8 cellular contexts compared by ENCODE assay signal in the genomic region with DNA sequence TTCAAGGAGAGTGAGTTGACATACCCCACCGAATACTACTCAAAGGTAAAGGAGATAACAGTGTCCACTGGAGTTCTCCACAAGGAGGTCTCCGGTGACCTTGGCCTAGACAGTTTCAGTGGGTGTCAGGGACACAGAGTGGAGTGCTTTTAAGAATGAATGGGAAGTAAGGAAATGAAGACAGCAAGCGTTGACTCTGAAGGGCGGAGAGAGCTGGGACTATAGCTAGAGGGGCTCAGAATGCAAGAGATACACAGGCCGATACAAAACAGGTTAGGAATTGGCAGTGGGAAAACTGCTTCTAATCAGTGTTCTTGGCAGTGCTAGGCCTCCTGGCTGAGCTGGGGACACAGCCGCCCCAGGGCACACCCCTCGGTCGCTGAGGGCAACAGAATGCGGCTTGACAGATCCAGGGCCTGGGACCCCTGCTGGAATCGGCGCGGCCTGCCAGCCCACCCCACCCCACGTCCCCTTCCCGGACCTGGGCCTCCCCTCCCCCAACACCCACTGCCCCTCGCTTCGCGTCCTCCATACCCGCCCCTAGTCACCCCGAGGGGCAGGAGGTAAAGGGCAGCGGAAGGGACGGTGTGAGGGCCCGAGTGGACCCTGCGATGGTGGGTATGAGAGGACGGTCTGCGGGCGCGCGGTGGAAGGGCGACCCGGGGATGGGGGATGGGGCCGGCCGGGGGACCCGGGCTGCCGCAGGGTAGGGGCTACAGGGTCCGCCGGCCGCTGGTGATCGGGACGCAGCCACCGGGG. TPM values are rescaled to one million over a fixed set of nuclear protein-coding genes. Genes with fewer than 3 reads are reported as not detected.
DNase-seq lines count a peak whose midpoint lies in the region; ATAC-seq, FAIRE-seq and TF ChIP-seq lines count a peak whose summit lies in the region.

No MANE protein-coding gene starts in this region.

- H3K4me3 ChIP-seq in AG09309 (ENCODE audit: control insufficient read depth, low read depth, low read length), result peak overlapping the region; percentile 78
- peak overlapping the region; percentile 78 for H3K4me3 ChIP-seq in astrocyte (ENCODE audit: insufficient read depth, low read depth, low read length)
- peak overlapping the region; percentile 68 to 96 (median 71) for H3K4me3 ChIP-seq in tibial nerve

- H3K9me3 ChIP-seq in astrocyte (ENCODE audit: insufficient read depth, low read depth, low read length) (no peaks in the 10 kb centered on the region), tibial nerve (no peaks in the 10 kb centered on the region)

- peaks cover 5% of the 10 kb centered on the region for H3K27me3 Mint-ChIP-seq in astrocyte (ENCODE audit: low read depth, unreplicated experiment)

- no peak for FAIRE-seq in astrocyte (lab: Jason Lieb, UNC)

- 3 to 21% methylated on average over 6 to 36 of the region's 40 CpGs for WGBS in tibial nerve, 2 donors

- H3K9me3 Mint-ChIP-seq in astrocyte (ENCODE audit: unreplicated experiment), result no peaks in the 10 kb centered on the region

- no peak overlapping the region for H3K4me3 Mint-ChIP-seq in astrocyte (ENCODE audit: unreplicated experiment)

- TF ChIP-seq EP300 in tibial nerve (IDR thresholded peaks at IDR 0.05), result no peak

- H3K36me3 ChIP-seq in astrocyte (ENCODE audit: insufficient read depth, low read length), result no peaks in the 10 kb centered on the region
- H3K36me3 ChIP-seq in tibial nerve, result no peaks in the 10 kb centered on the region

- H3K27me3 ChIP-seq in astrocyte (ENCODE audit: insufficient read depth, low read length) (no peaks in the 10 kb centered on the region), tibial nerve (no peaks in the 10 kb centered on the region)

- DNase-seq in AG09309 (ENCODE audit: low read depth) (no peak), astrocyte (ENCODE audit: low read depth) (no peak), left kidney (ENCODE audit: low read depth, low spot score) (peak; percentile 67), tibial nerve (ENCODE audit: low spot score in 2 of 2) (no peak), SIG-M5 (lab: John Stamatoyannopoulos, UW) (no peak), NCI-H526 treated with DMSO at 0.1 percent for 48 hours (lab: John Stamatoyannopoulos, UW) (no peak), occipital lobe (lab: John Stamatoyannopoulos, UW) (no peak)

- peak overlapping the region; percentile 86 for H3K9ac ChIP-seq in astrocyte (ENCODE audit: low read length)

- peaks cover 2% of the 10 kb centered on the region for H3K4me1 Mint-ChIP-seq in astrocyte (ENCODE audit: low read depth, unreplicated experiment)

- H3K27ac ChIP-seq in astrocyte (ENCODE audit: low read depth, low read length), result no peak overlapping the region
- H3K27ac ChIP-seq in tibial nerve, result peak overlapping the region; percentile 93 to 96 (median 94)

- peak; percentile 19 for ATAC-seq in GM21390 (IDR thresholded peaks at IDR 0.05; ENCODE audit: unreplicated experiment)

- H3K4me1 ChIP-seq in astrocyte (ENCODE audit: insufficient read depth, low read length) (peaks cover 7% of the 10 kb centered on the region), tibial nerve (peaks cover 0 to 46% (median 8%) of the 10 kb centered on the region in 4 donors)

- TF ChIP-seq CTCF in AG09309 (IDR thresholded peaks at IDR 0.05; ENCODE audit: control insufficient read depth, insufficient read depth, low read depth, low read length, missing control alignments) (no peak), astrocyte (IDR thresholded peaks at IDR 0.05; ENCODE audit: insufficient read depth, low read depth, low read length) (no peak), tibial nerve (IDR thresholded peaks at IDR 0.05) (no peak)

- peak overlapping the region; percentile 95 for H3K4me2 ChIP-seq in astrocyte (ENCODE audit: low read length)

- H4K20me1 ChIP-seq in astrocyte (ENCODE audit: insufficient read depth, low read length), result peaks cover 39% of the 10 kb centered on the region

- no peaks in the 10 kb centered on the region for H3K36me3 Mint-ChIP-seq in astrocyte (ENCODE audit: low read depth, unreplicated experiment)

- no peak overlapping the region for H3K27ac Mint-ChIP-seq in astrocyte (ENCODE audit: unreplicated experiment)

- H2AFZ ChIP-seq in astrocyte (ENCODE audit: low read depth, low read length), result peak overlapping the region; percentile 90

- no peak for TF ChIP-seq POLR2A in tibial nerve (IDR thresholded peaks at IDR 0.05)

- H3K79me2 ChIP-seq in astrocyte (ENCODE audit: insufficient read depth, low read length), result peaks cover 27% of the 10 kb centered on the region

RNA-seq across cellular contexts. Expression of a gene that starts 0.5 kb away (rescaled TPM):
- total RNA-seq in astrocyte, result 35.5 and 36.3 TPM in 2 replicates
- 10 to 100 TPM; 56.1 to 67.6 (median 62.8) TPM for total RNA-seq in tibial nerve
- total RNA-seq in occipital lobe, result 266 TPM

RNA-seq across cellular contexts. Expression of a gene that starts 22.4 kb away (rescaled TPM):
- 1.7 and 1.9 TPM in 2 replicates for total RNA-seq in astrocyte
- 1 to 10 TPM; 1.0 to 7.5 (median 4.8) TPM for total RNA-seq in tibial nerve
- 2.3 TPM for total RNA-seq in occipital lobe

RNA-seq across cellular contexts. Expression of a gene that starts 28.1 kb away (rescaled TPM):
- total RNA-seq in astrocyte, result 22.7 and 25.2 TPM in 2 replicates
- total RNA-seq in tibial nerve, result 10 to 100 TPM; 23.1 to 39.8 (median 30.3) TPM
- 8.1 TPM for total RNA-seq in occipital lobe

RNA-seq across cellular contexts. Expression of a gene that starts 55.4 kb away (rescaled TPM):
- total RNA-seq in astrocyte (20.8 and 25.4 TPM in 2 replicates), tibial nerve (10 to 100 TPM; 25.6 to 47.7 (median 31.8) TPM), occipital lobe (65.4 TPM)
